Comparison of ENCODE assay signal across 15 cellular contexts in genomic region chr1:7460807-7461206, GRCh38.
DNase-seq lines count a peak whose midpoint lies in the region; FAIRE-seq and TF ChIP-seq lines count a peak whose summit lies in the region.
"Had no signal": no experiment of that assay in that cellular context is flagged by ENCODE, and none has a peak within 500 bp of the region (broad histone marks: within the 10 kb centered on the region; RNA-seq: fewer than 3 reads in every experiment).

No MANE protein-coding gene starts in this region.

- H3K27ac ChIP-seq in H9 (ENCODE audit: insufficient read length, low read depth, low read length) (no peak overlapping the region), WERI-Rb-1 (peak overlapping the region; percentile 91), hepatocyte (no peak overlapping the region), left ventricle myocardium inferior (replicated peaks) (no peak overlapping the region)
- H3K27ac ChIP-seq: C4-2B, KMS-11 had no signal

- H2AFZ ChIP-seq in H9 (ENCODE audit: low read length) (no peak overlapping the region), hepatocyte (no peak overlapping the region)

- H2BK20ac ChIP-seq in H9 (ENCODE audit: low read depth, low read length, poor library complexity, severe bottlenecking), result no peak overlapping the region

- H3K4me2 ChIP-seq in H9 (ENCODE audit: insufficient read depth, insufficient read length, low read length) (no peak overlapping the region), hepatocyte (no peak overlapping the region)
- H3K4me2 ChIP-seq: KMS-11 had no signal

- no peaks in the 10 kb centered on the region for H3K9me2 ChIP-seq in hepatocyte (replicated peaks; ENCODE audit: insufficient read depth)

- no peak overlapping the region for H3K14ac ChIP-seq in H9 (ENCODE audit: insufficient read depth, low read length)

- H3K4me3 Mint-ChIP-seq in H9, result no peak overlapping the region

- H2AK5ac ChIP-seq in H9 (ENCODE audit: insufficient read length, low read length), result no peak overlapping the region

- H3K27me3 ChIP-seq in H9 (ENCODE audit: insufficient read depth, low read length), result no peaks in the 10 kb centered on the region
- no peaks in the 10 kb centered on the region for H3K27me3 ChIP-seq in WERI-Rb-1 (ENCODE audit: insufficient read depth, low read depth, severe bottlenecking)
- H3K27me3 ChIP-seq in hepatocyte, result no peaks in the 10 kb centered on the region
- H3K27me3 ChIP-seq in left ventricle myocardium inferior (ENCODE audit: low read depth), result no peaks in the 10 kb centered on the region

- H3K56ac ChIP-seq in H9 (ENCODE audit: insufficient read length, low read depth, low read length), result no peak overlapping the region

- H4K5ac ChIP-seq in H9 (ENCODE audit: insufficient read length, low read depth, low read length), result no peak overlapping the region

- H2BK5ac ChIP-seq in H9 (ENCODE audit: insufficient read length, low read length), result no peak overlapping the region

- FAIRE-seq in D721Med (lab: Jason Lieb, UNC), result no peak

- H3K4me3 ChIP-seq in WERI-Rb-1 (ENCODE audit: low read depth, low read length) (no peak overlapping the region), hepatocyte (no peak overlapping the region), left ventricle myocardium inferior (no peak overlapping the region)

- H4K8ac ChIP-seq in H9 (replicated peaks; ENCODE audit: insufficient read length, low read depth, low read length), result no peak overlapping the region

- no peaks in the 10 kb centered on the region for H3K79me1 ChIP-seq in H9 (ENCODE audit: insufficient read depth, low read depth, low read length, poor library complexity, severe bottlenecking)

- no peaks in the 10 kb centered on the region for H3K23me2 ChIP-seq in H9 (ENCODE audit: insufficient read length, low read depth, low read length, poor library complexity, severe bottlenecking)

- peaks cover 2% of the 10 kb centered on the region for H3K27me3 Mint-ChIP-seq in H9 (ENCODE audit: low read depth)

- no peak overlapping the region for H2BK12ac ChIP-seq in H9 (ENCODE audit: insufficient read length, low read depth, low read length)

- TF ChIP-seq CTCF in D721Med (IDR thresholded peaks at IDR 0.05; ENCODE audit: insufficient read depth, missing control alignments), result peak; percentile 22
- peak; percentile 49 for TF ChIP-seq CTCF in H9 (conservative IDR thresholded peaks at IDR 0.05)
- TF ChIP-seq CTCF in WERI-Rb-1 (IDR thresholded peaks at IDR 0.05; ENCODE audit: low read depth, low read length), result peak; percentile 73
- peak; percentile 19 for TF ChIP-seq CTCF in hepatocyte (IDR thresholded peaks at IDR 0.05; ENCODE audit: poor library complexity)
- TF ChIP-seq CTCF in left ventricle myocardium inferior (IDR thresholded peaks at IDR 0.05; ENCODE audit: borderline replicate concordance), result no peak

- H3T11ph ChIP-seq in H9 (ENCODE audit: low read length), result no peak overlapping the region

- no peak overlapping the region for H3K9ac ChIP-seq in H9 (ENCODE audit: extremely low read depth, insufficient read length, low read length)
- H3K9ac ChIP-seq: KMS-11 had no signal

- H3K9me3 ChIP-seq in H9 (ENCODE audit: control insufficient read depth, low read depth, low read length) (no peaks in the 10 kb centered on the region), WERI-Rb-1 (ENCODE audit: severe bottlenecking) (no peaks in the 10 kb centered on the region), hepatocyte (ENCODE audit: low read depth) (no peaks in the 10 kb centered on the region), left ventricle myocardium inferior (replicated peaks) (no peaks in the 10 kb centered on the region)

- no peak overlapping the region for H2BK15ac ChIP-seq in H9 (ENCODE audit: low read depth, low read length)

- H4K20me1 ChIP-seq in H9 (ENCODE audit: control insufficient read depth, insufficient read depth, insufficient read length), result no peaks in the 10 kb centered on the region
- no peaks in the 10 kb centered on the region for H4K20me1 ChIP-seq in hepatocyte (ENCODE audit: insufficient read depth, poor library complexity, severe bottlenecking)

- H4K91ac ChIP-seq in H9 (ENCODE audit: insufficient read length, low read depth, low read length), result no peak overlapping the region

- WGBS in H9 (ENCODE audit: extremely low coverage, insufficient read length, low lambda C conversion rate), result no CpG with 5 or more reads among the region's 6 CpGs
- 22% methylated on average over 6 of the region's 6 CpGs for WGBS in hepatocyte (ENCODE audit: low lambda C conversion rate, missing lambda C conversion rate)

- no peaks in the 10 kb centered on the region for H3K9me3 Mint-ChIP-seq in H9

- no peak overlapping the region for H3K18ac ChIP-seq in H9 (ENCODE audit: insufficient read length, low read depth, low read length)

- H2BK120ac ChIP-seq in H9 (ENCODE audit: low read depth, low read length, poor library complexity, severe bottlenecking), result no peak overlapping the region

- no peak overlapping the region for H3K27ac Mint-ChIP-seq in H9

- no peak overlapping the region for H3K23ac ChIP-seq in H9 (ENCODE audit: insufficient read length, low read depth, low read length)

- peaks cover 15 to 28% of the 10 kb centered on the region in 2 experiments for H3K4me1 Mint-ChIP-seq in H9

- no peaks in the 10 kb centered on the region for H3K36me3 Mint-ChIP-seq in H9 (ENCODE audit: insufficient read depth in 1 of 3, low read depth in 3 of 3)

- intact Hi-C loops in left ventricle myocardium inferior (cut with micrococcal nuclease), result no loop called here

- H3K79me2 ChIP-seq in H9 (ENCODE audit: insufficient read depth, low read length) (no peaks in the 10 kb centered on the region), hepatocyte (no peaks in the 10 kb centered on the region)

- H3K4me1 ChIP-seq in H9 (ENCODE audit: insufficient read depth, low read length), result no peaks in the 10 kb centered on the region; the same call in 1 of the 2 replicates
- H3K4me1 ChIP-seq in hepatocyte (ENCODE audit: insufficient read depth), result peaks cover 6% of the 10 kb centered on the region
- no peaks in the 10 kb centered on the region for H3K4me1 ChIP-seq in left ventricle myocardium inferior

- H3K4ac ChIP-seq in H9 (ENCODE audit: low read depth, low read length), result no peak overlapping the region

- DNase-seq in D721Med (ENCODE audit: insufficient read length, low spot score) (peak; percentile 43), H9 (peak; percentile 45), WERI-Rb-1 (peak; percentile 95), hepatocyte (ENCODE audit: low spot score) (no peak), left ventricle myocardium inferior (no peak), H4 (ENCODE audit: low spot score) (no peak), medulla oblongata (ENCODE audit: extremely low spot score) (no peak), hepatic stellate cell (ENCODE audit: low spot score) (no peak)
- DNase-seq: NCI-H1048, NCI-H1436 treated with DMSO at 0.1 percent for 48 hours, NCI-H2107, NCI-H2227 treated with DMSO at 0.1 percent for 48 hours, NCI-H526 treated with DMSO at 0.1 percent for 48 hours had no signal

- H3K36me3 ChIP-seq in WERI-Rb-1 (no peaks in the 10 kb centered on the region), hepatocyte (replicated peaks; ENCODE audit: insufficient read depth, low read depth) (no peaks in the 10 kb centered on the region), left ventricle myocardium inferior (no peaks in the 10 kb centered on the region)

Comparison
In these comparisons a context has a peak if more than half of its experiments do, and no peak if none do; other contexts are left out.
1. DNase-seq: peak in D721Med (single experiment), H9 (single experiment) and WERI-Rb-1 (single experiment); none in hepatocyte (single experiment), left ventricle myocardium inferior (single experiment), H4 (single experiment), medulla oblongata (single experiment) and hepatic stellate cell (single experiment).